2 cellular contexts compared by ENCODE assay signal in the genomic region with DNA sequence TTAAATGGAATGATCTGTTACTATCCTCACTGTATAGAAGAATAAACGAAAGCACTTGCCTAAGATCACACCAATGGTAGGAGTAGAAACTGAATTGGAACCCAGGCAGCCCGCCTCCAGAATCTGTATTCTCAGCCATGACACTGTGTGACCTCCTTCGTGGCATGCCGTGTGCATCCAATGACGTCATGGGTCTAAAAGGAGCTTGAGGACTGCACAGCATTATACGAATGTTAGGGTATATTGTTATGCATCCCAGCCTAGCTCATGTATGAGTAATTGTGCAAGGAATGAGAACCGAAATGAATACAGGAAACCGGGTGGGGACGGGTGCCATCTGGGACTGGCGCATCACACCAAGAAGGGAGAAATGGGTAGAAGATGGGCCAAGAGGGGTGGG.
TF ChIP-seq lines count a peak whose summit lies in the region.

No MANE protein-coding gene starts in this region.

TF ChIP-seq in K562, 482 proteins besides CTCF, POLR2A, EP300 and RAD21 (continued from another document):
- TF ChIP-seq HOMEZ (CRISPR knock-in tag; IDR thresholded peaks at IDR 0.05) (no peak), SLC30A9 (CRISPR knock-in tag; IDR thresholded peaks at IDR 0.05) (no peak), ARNT (IDR thresholded peaks at IDR 0.05) (no peak), SMAD3 (CRISPR knock-in tag; conservative IDR thresholded peaks at IDR 0.05) (no peak), ESRRA (IDR thresholded peaks at IDR 0.05; ENCODE audit: borderline replicate concordance, low read depth) (no peak), ATF1 (CRISPR knock-in tag; IDR thresholded peaks at IDR 0.05) (no peak), ATF1 (tag; IDR thresholded peaks at IDR 0.05) (peak; percentile 36; the same call in 1 of the 2 replicates), CTCFL (IDR thresholded peaks at IDR 0.05; ENCODE audit: borderline replicate concordance, insufficient read depth, low read depth, low read length, poor library complexity, severe bottlenecking) (no peak), HLTF (IDR thresholded peaks at IDR 0.05) (no peak), ATF3 (IDR thresholded peaks at IDR 0.05) (peak; percentile 32; the same call in 1 of the 2 replicates), ATF3 (CRISPR knock-in tag; conservative IDR thresholded peaks at IDR 0.05) (no peak), MEIS2 (IDR thresholded peaks at IDR 0.05; ENCODE audit: partially characterized antibody) (no peak), CREM (IDR thresholded peaks at IDR 0.05; ENCODE audit: low read depth) (0 out of 2 replicates have a peak, but pooled peaks have one; percentile 18), SIN3B (IDR thresholded peaks at IDR 0.05; ENCODE audit: low read depth) (no peak), SRSF3 (IDR thresholded peaks at IDR 0.05; ENCODE audit: insufficient read depth, low read length) (no peak), ATF7 (IDR thresholded peaks at IDR 0.05) (peak; percentile 60; the same call in 1 of the 2 replicates), KAT8 (IDR thresholded peaks at IDR 0.05; ENCODE audit: low read depth) (no peak), KLF6 (CRISPR knock-in tag; IDR thresholded peaks at IDR 0.05; ENCODE audit: borderline replicate concordance) (no peak), HMG20A (CRISPR knock-in tag; conservative IDR thresholded peaks at IDR 0.05) (no peak), ZNF699 (CRISPR knock-in tag; IDR thresholded peaks at IDR 0.05; ENCODE audit: insufficient replicate concordance) (no peak), KLF16 (IDR thresholded peaks at IDR 0.05) (no peak)
- TF ChIP-seq, protein P1, sequence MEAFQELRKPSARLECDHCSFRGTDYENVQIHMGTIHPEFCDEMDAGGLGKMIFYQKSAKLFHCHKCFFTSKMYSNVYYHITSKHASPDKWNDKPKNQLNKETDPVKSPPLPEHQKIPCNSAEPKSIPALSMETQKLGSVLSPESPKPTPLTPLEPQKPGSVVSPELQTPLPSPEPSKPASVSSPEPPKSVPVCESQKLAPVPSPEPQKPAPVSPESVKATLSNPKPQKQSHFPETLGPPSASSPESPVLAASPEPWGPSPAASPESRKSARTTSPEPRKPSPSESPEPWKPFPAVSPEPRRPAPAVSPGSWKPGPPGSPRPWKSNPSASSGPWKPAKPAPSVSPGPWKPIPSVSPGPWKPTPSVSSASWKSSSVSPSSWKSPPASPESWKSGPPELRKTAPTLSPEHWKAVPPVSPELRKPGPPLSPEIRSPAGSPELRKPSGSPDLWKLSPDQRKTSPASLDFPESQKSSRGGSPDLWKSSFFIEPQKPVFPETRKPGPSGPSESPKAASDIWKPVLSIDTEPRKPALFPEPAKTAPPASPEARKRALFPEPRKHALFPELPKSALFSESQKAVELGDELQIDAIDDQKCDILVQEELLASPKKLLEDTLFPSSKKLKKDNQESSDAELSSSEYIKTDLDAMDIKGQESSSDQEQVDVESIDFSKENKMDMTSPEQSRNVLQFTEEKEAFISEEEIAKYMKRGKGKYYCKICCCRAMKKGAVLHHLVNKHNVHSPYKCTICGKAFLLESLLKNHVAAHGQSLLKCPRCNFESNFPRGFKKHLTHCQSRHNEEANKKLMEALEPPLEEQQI (IDR thresholded peaks at IDR 0.05), result no peak
- TF ChIP-seq, protein P2, sequence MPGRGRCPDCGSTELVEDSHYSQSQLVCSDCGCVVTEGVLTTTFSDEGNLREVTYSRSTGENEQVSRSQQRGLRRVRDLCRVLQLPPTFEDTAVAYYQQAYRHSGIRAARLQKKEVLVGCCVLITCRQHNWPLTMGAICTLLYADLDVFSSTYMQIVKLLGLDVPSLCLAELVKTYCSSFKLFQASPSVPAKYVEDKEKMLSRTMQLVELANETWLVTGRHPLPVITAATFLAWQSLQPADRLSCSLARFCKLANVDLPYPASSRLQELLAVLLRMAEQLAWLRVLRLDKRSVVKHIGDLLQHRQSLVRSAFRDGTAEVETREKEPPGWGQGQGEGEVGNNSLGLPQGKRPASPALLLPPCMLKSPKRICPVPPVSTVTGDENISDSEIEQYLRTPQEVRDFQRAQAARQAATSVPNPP (IDR thresholded peaks at IDR 0.05; ENCODE audit: borderline replicate concordance, insufficient read depth, insufficient read length), result no peak
TF ChIP-seq in K562: peak in this region for 4.

TF ChIP-seq in SK-N-SH, 30 proteins besides CTCF, POLR2A, EP300 and RAD21 (continued from another document):
- TF ChIP-seq, protein P3, sequence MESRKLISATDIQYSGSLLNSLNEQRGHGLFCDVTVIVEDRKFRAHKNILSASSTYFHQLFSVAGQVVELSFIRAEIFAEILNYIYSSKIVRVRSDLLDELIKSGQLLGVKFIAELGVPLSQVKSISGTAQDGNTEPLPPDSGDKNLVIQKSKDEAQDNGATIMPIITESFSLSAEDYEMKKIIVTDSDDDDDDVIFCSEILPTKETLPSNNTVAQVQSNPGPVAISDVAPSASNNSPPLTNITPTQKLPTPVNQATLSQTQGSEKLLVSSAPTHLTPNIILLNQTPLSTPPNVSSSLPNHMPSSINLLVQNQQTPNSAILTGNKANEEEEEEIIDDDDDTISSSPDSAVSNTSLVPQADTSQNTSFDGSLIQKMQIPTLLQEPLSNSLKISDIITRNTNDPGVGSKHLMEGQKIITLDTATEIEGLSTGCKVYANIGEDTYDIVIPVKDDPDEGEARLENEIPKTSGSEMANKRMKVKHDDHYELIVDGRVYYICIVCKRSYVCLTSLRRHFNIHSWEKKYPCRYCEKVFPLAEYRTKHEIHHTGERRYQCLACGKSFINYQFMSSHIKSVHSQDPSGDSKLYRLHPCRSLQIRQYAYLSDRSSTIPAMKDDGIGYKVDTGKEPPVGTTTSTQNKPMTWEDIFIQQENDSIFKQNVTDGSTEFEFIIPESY (IDR thresholded peaks at IDR 0.05; ENCODE audit: borderline replicate concordance, low read depth), result no peak
- TF ChIP-seq, protein P4, sequence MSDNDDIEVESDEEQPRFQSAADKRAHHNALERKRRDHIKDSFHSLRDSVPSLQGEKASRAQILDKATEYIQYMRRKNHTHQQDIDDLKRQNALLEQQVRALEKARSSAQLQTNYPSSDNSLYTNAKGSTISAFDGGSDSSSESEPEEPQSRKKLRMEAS (IDR thresholded peaks at IDR 0.05; ENCODE audit: low read depth), result no peak
- TF ChIP-seq GABPA (IDR thresholded peaks at IDR 0.05; ENCODE audit: low read depth) (no peak), PBX3 (IDR thresholded peaks at IDR 0.05) (no peak), USF2 (IDR thresholded peaks at IDR 0.05; ENCODE audit: borderline replicate concordance, low read depth, low read length) (no peak), RCOR1 (IDR thresholded peaks at IDR 0.05; ENCODE audit: low read length) (no peak), NFIC (IDR thresholded peaks at IDR 0.05; ENCODE audit: borderline replicate concordance) (no peak), TAF1 (IDR thresholded peaks at IDR 0.05; ENCODE audit: borderline replicate concordance, low read depth, low read length) (no peak), JUND (IDR thresholded peaks at IDR 0.05) (no peak)
